Comparison of ENCODE assay signal across 29 cellular contexts in genomic region chr1:6150006-6150938, GRCh38.
"Had no signal": no experiment of that assay in that cellular context is flagged by ENCODE, and none has a peak within 500 bp of the region (broad histone marks: within the 10 kb centered on the region; RNA-seq: fewer than 3 reads in every experiment).

No MANE protein-coding gene starts in this region.

- H3K27ac ChIP-seq: adrenal gland, body of pancreas, epithelial cell of prostate, esophagus squamous epithelium, gastroesophageal sphincter, heart right ventricle had no signal

- H3K4me3 ChIP-seq: adrenal gland, body of pancreas, esophagus squamous epithelium, gastroesophageal sphincter, heart right ventricle had no signal

- ATAC-seq: activated CD4-positive, alpha-beta T cell treated with anti-CD3 and anti-CD28 coated beads for 36 hours; activated CD8-positive, alpha-beta memory T cell treated with anti-CD3 and anti-CD28 coated beads, Interleukin-2, amount 10 ng/mL, durations not matched to agents 7 days and 5 days; activated CD8-positive, alpha-beta T cell treated with anti-CD3 and anti-CD28 coated beads, Interleukin-2, amount 10 ng/mL, durations not matched to agents 7 days and 5 days; activated naive CD8-positive, alpha-beta T cell treated with anti-CD3 and anti-CD28 coated beads, Interleukin-2, amount 50 U/mL, for 24 hours; body of pancreas; gastroesophageal sphincter; heart right ventricle had no signal

- FAIRE-seq: colon, endometrium, endothelial cell of umbilical vein had no signal

- H3K4me1 ChIP-seq: adrenal gland, body of pancreas had no signal

- DNase-seq: activated CD4-positive, alpha-beta memory T cell treated with anti-CD3 and anti-CD28 coated beads for 36 hours; activated CD4-positive, alpha-beta T cell treated with anti-CD3 and anti-CD28 coated beads for 36 hours; activated CD4-positive, alpha-beta T cell treated with anti-CD3 and anti-CD28 coated beads, Interleukin-2, amount 10 ng/mL, durations not matched to agents 24 days and 14 days; activated CD4-positive, CD25-positive, alpha-beta regulatory T cell; activated CD4-positive, CD25-positive, alpha-beta regulatory T cell treated with anti-CD3 and anti-CD28 coated beads, Interleukin-2, amount 50 U/mL, for 72 hours; activated CD8-positive, alpha-beta memory T cell treated with anti-CD3 and anti-CD28 coated beads, Interleukin-2, amount 10 ng/mL, durations not matched to agents 7 days and 5 days; activated CD8-positive, alpha-beta memory T cell treated with anti-CD3 and anti-CD28 coated beads, Interleukin-2, amount 50 U/mL, for 4 hours; activated CD8-positive, alpha-beta T cell treated with anti-CD3 and anti-CD28 coated beads, Interleukin-2, amount 10 ng/mL, durations not matched to agents 7 days and 5 days; activated effector memory CD4-positive, alpha-beta T cell treated with anti-CD3 and anti-CD28 coated beads, Interleukin-2, amount 50 U/mL, for 16 hours; activated naive CD4-positive, alpha-beta T cell treated with anti-CD3 and anti-CD28 coated beads for 36 hours; activated naive CD8-positive, alpha-beta T cell treated with anti-CD3 and anti-CD28 coated beads for 36 hours; activated naive CD8-positive, alpha-beta T cell treated with anti-CD3 and anti-CD28 coated beads, Interleukin-2, amount 50 U/mL, for 24 hours; activated T-cell treated with anti-CD3 and anti-CD28 coated beads, Interleukin-2, amount 50 U/mL, for 1 hour; activated T-cell treated with anti-CD3 and anti-CD28 coated beads, Interleukin-2, amount 50 U/mL, for 48 hours; adrenal gland; amygdala; aorta; body of pancreas; caudate nucleus; effector CD8-positive, alpha-beta T cell; esophagus squamous epithelium; foreskin melanocyte; heart right ventricle; T-helper 2 cell had no signal

- H3K9me3 ChIP-seq: adrenal gland, body of pancreas, esophagus squamous epithelium, gastroesophageal sphincter, heart right ventricle had no signal

- H3K36me3 ChIP-seq: adrenal gland, esophagus squamous epithelium, gastroesophageal sphincter, heart right ventricle had no signal
